ENCODE assay signal across 1 cellular context in genomic region chr1:27503961-27504587, GRCh38.
TF ChIP-seq lines count a peak whose summit lies in the region.

No MANE protein-coding gene starts in this region.

TF ChIP-seq in HepG2, 621 proteins besides CTCF, POLR2A, EP300 and RAD21 (continued from another document):
- TF ChIP-seq TIGD3 (CRISPR knock-in tag; IDR thresholded peaks at IDR 0.05; ENCODE audit: borderline replicate concordance) (no peak), SOX13 (IDR thresholded peaks at IDR 0.05) (no peak), SOX13 (CRISPR knock-in tag; conservative IDR thresholded peaks at IDR 0.05 in 1 of 2, IDR thresholded peaks at IDR 0.05 in 1 of 2) (no peak), SETDB1 (CRISPR knock-in tag; IDR thresholded peaks at IDR 0.05; ENCODE audit: borderline replicate concordance) (no peak), CAMTA2 (CRISPR knock-in tag; IDR thresholded peaks at IDR 0.05; ENCODE audit: borderline replicate concordance) (no peak)
